Comparison of ENCODE assay signal across 17 cellular contexts in genomic region chr5:72525816-72526215, GRCh38. TPM values are rescaled to one million over a fixed set of nuclear protein-coding genes. Genes with fewer than 3 reads are reported as not detected.
DNase-seq lines count a peak whose midpoint lies in the region; TF ChIP-seq lines count a peak whose summit lies in the region.
"Had no signal": no experiment of that assay in that cellular context is flagged by ENCODE, and none has a peak within 500 bp of the region (broad histone marks: within the 10 kb centered on the region; RNA-seq: fewer than 3 reads in every experiment).

No MANE protein-coding gene starts in this region.

- CTCF ChIA-PET in CD8-positive, alpha-beta memory T cell (lab: Charles Lee), result no interaction called here

- H3K4me3 Mint-ChIP-seq in CD8-positive, alpha-beta memory T cell, result no peak overlapping the region
- H3K4me3 Mint-ChIP-seq: activated CD8-positive, alpha-beta memory T cell treated with anti-CD3 and anti-CD28 coated beads, Interleukin-2, amount 10 ng/mL, durations not matched to agents 7 days and 5 days; CD14-positive monocyte; effector memory CD8-positive, alpha-beta T cell; IgD-negative memory B cell; immature natural killer cell; nephron had no signal

- no peaks in the 10 kb centered on the region for H3K4me1 Mint-ChIP-seq in CD8-positive, alpha-beta memory T cell
- H3K4me1 Mint-ChIP-seq: activated CD8-positive, alpha-beta memory T cell treated with anti-CD3 and anti-CD28 coated beads, Interleukin-2, amount 10 ng/mL, durations not matched to agents 7 days and 5 days; IgD-negative memory B cell; immature natural killer cell had no signal

- in situ Hi-C loops in KBM-7 (cut with MboI; ENCODE audit: low pct_unique_long_range_greater_than_20kb, low sequenced_read_pairs), result no loop called here
- in situ Hi-C loops in astrocyte of the spinal cord (cut with HindIII; ENCODE audit: low sequenced_read_pairs), result no loop called here
- in situ Hi-C loops in HAP-1 (cut with MboI; ENCODE audit: low sequenced_read_pairs), result loop anchor here (5.0 kb wide), 1 partner anchor 159 kb away; no protein-coding TSS in a partner anchor

- H3K4me3 ChIP-seq in astrocyte of the spinal cord (ENCODE audit: low read depth, low read length) (no peak overlapping the region), HAP-1 (no peak overlapping the region)
- H3K4me3 ChIP-seq in CD8-positive, alpha-beta memory T cell (ENCODE audit: low read length), result no peak overlapping the region
- H3K4me3 ChIP-seq: spleen, uterus had no signal

- H3K9me3 Mint-ChIP-seq in CD8-positive, alpha-beta memory T cell, result peaks cover 0 to 8% (median 0%) of the 10 kb centered on the region in 5 donors
- H3K9me3 Mint-ChIP-seq: effector memory CD8-positive, alpha-beta T cell; IgD-negative memory B cell; immature natural killer cell had no signal

- POLR2A ChIA-PET in CD8-positive, alpha-beta memory T cell (lab: Charles Lee), result no interaction called here

- peaks cover 5% of the 10 kb centered on the region; the same call in 1 of the 2 replicates for H3K9me3 ChIP-seq in HAP-1
- no peaks in the 10 kb centered on the region for H3K9me3 ChIP-seq in CD8-positive, alpha-beta memory T cell (ENCODE audit: low read length)
- H3K9me3 ChIP-seq: uterus had no signal

- no peak for TF ChIP-seq CTCF in astrocyte of the spinal cord (IDR thresholded peaks at IDR 0.05; ENCODE audit: low read depth, low read length)

- no peaks in the 10 kb centered on the region for H3K36me3 ChIP-seq in HAP-1 (replicated peaks)
- no peaks in the 10 kb centered on the region for H3K36me3 ChIP-seq in CD8-positive, alpha-beta memory T cell (ENCODE audit: insufficient read depth, low read length)
- H3K36me3 ChIP-seq: spleen, uterus had no signal

- H3K27ac Mint-ChIP-seq in CD8-positive, alpha-beta memory T cell, result no peak overlapping the region
- H3K27ac Mint-ChIP-seq: activated CD8-positive, alpha-beta memory T cell treated with anti-CD3 and anti-CD28 coated beads, Interleukin-2, amount 10 ng/mL, durations not matched to agents 7 days and 5 days; effector memory CD8-positive, alpha-beta T cell; IgD-negative memory B cell; immature natural killer cell; nephron had no signal

- H3K27ac ChIP-seq in CD8-positive, alpha-beta memory T cell (ENCODE audit: low read depth, low read length), result no peak overlapping the region
- H3K27ac ChIP-seq: spleen, uterus had no signal

- peaks cover 3 to 12% of the 10 kb centered on the region in 2 donors for H3K27me3 Mint-ChIP-seq in CD8-positive, alpha-beta memory T cell

- no peaks in the 10 kb centered on the region for H3K4me1 ChIP-seq in HAP-1
- H3K4me1 ChIP-seq in CD8-positive, alpha-beta memory T cell (ENCODE audit: insufficient read depth, low read length), result no peaks in the 10 kb centered on the region
- H3K4me1 ChIP-seq: uterus had no signal

- H3K27me3 ChIP-seq in HAP-1 (ENCODE audit: low read depth), result no peaks in the 10 kb centered on the region
- no peaks in the 10 kb centered on the region for H3K27me3 ChIP-seq in CD8-positive, alpha-beta memory T cell (ENCODE audit: insufficient read depth, low read length, poor library complexity, severe bottlenecking)
- H3K27me3 ChIP-seq: spleen, uterus had no signal

- DNase-seq in AG20443 (ENCODE audit: low spot score), result peak; percentile 64
- peak; percentile 24 for DNase-seq in KBM-7
- peak; percentile 38 for DNase-seq in astrocyte of the spinal cord (ENCODE audit: low read depth, low spot score)
- DNase-seq in iris pigment epithelial cell (ENCODE audit: low read depth), result peak; percentile 96
- no peak for DNase-seq in HAP-1 (ENCODE audit: low spot score in 2 of 2)
- DNase-seq in CD8-positive, alpha-beta memory T cell, result no peak
- DNase-seq in stimulated activated CD4-positive, alpha-beta T cell treated with anti-CD3 and anti-CD28 coated beads, Interleukin-4, amount 100 ng/mL, for 4 hours, result no peak
- no peak for DNase-seq in GF-D8 (lab: John Stamatoyannopoulos, UW)
- DNase-seq: activated CD8-positive, alpha-beta memory T cell treated with anti-CD3 and anti-CD28 coated beads, Interleukin-2, amount 10 ng/mL, durations not matched to agents 7 days and 5 days; effector memory CD8-positive, alpha-beta T cell; immature natural killer cell; NCI-H2081; spleen; uterus had no signal

- H3K36me3 Mint-ChIP-seq in CD8-positive, alpha-beta memory T cell, result peaks cover 0 to 2% (median 0%) of the 10 kb centered on the region in 3 donors
- H3K36me3 Mint-ChIP-seq: activated CD8-positive, alpha-beta memory T cell treated with anti-CD3 and anti-CD28 coated beads, Interleukin-2, amount 10 ng/mL, durations not matched to agents 7 days and 5 days; CD14-positive monocyte; IgD-negative memory B cell; immature natural killer cell had no signal

RNA-seq across cellular contexts. Expression of gene ZNF366, which starts 18.6 kb away (rescaled TPM):
- total RNA-seq in CD8-positive, alpha-beta memory T cell, result not detected
- not detected for polyA plus RNA-seq in CD8-positive, alpha-beta memory T cell
- total RNA-seq: activated CD8-positive, alpha-beta memory T cell treated with anti-CD3 and anti-CD28 coated beads, Interleukin-2, amount 10 ng/mL, durations not matched to agents 7 days and 5 days had no signal
- polyA plus RNA-seq: IgD-negative memory B cell had no signal

Comparison
In these comparisons a context has a peak if more than half of its experiments do, and no peak if none do; other contexts are left out.
1. DNase-seq: peak in AG20443 (single experiment), KBM-7 (single experiment), astrocyte of the spinal cord (single experiment) and iris pigment epithelial cell (single experiment); none in HAP-1 (0 of 2), CD8-positive, alpha-beta memory T cell (0 of 5), stimulated activated CD4-positive, alpha-beta T cell treated with anti-CD3 and anti-CD28 coated beads, Interleukin-4, amount 100 ng/mL, for 4 hours (0 of 2) and GF-D8 (single experiment).